Comparison of ENCODE assay signal across 8 cellular contexts in the genomic region with DNA sequence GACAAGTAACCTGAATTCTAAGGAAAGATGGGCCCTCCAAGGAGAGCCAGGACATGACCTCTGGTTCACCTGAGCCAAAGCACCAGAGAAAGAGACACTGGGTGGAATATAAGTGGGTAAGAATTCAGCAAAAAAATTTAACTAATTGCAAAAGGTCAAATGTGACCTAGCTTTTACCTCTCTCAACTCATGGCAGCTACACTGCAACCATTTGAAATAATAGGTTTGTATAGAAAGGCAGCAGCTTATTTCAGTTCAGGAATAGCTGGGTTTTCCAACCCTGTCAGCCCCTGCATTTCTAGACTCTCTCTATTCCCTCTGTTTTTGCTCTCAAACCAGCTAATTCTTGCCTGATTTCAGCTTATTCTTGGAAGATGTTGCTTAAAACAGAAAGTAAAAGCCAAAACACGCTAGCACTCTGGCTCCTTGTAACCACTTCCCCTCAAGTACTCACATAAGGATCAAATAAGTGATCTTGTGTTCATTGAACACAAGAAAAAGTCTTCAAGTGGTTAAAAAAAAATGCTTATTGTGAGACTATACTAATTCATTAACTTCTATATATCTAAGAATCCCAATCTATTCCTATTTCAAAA.
DNase-seq lines count a peak whose midpoint lies in the region; ATAC-seq, FAIRE-seq and TF ChIP-seq lines count a peak whose summit lies in the region.

No MANE protein-coding gene starts in this region.

- H3K79me2 ChIP-seq in smooth muscle cell (ENCODE audit: low read depth) = no peaks in the 10 kb centered on the region

- no peaks in the 10 kb centered on the region for H4K20me1 ChIP-seq in BLaER1 treated with 17β-estradiol and CSF1 and Interleukin-3, amounts not matched to agents 10 nM and 100 nM
- H4K20me1 ChIP-seq in smooth muscle cell (ENCODE audit: low read depth) = no peaks in the 10 kb centered on the region

- H3K27ac ChIP-seq in BLaER1 treated with 17β-estradiol and CSF1 and Interleukin-3, amounts not matched to agents 10 nM and 100 nM = peak overlapping the region; percentile 34 to 75 (median 61); a peak in 21 of 22 replicates
- H3K27ac ChIP-seq in small intestine (ENCODE audit: low read depth in 1 of 2, low read length in 1 of 2) (peak overlapping the region in 1 of 2 donors; percentile 55), smooth muscle cell (ENCODE audit: low read depth) (no peak overlapping the region)

- H3K4me1 Mint-ChIP-seq in activated T-helper 17 cell treated with anti-CD3 and anti-CD28 coated beads, Interleukin-2, amount 50 U/mL, for 72 hours = peaks cover 13% of the 10 kb centered on the region

- DNase-seq in small intestine = peak; percentile 16
- DNase-seq in smooth muscle cell (lab: John Stamatoyannopoulos, UW; ENCODE audit: unreplicated experiment) = no peak
- DNase-seq in NCI-H1092 (lab: John Stamatoyannopoulos, UW) = no peak
- DNase-seq in HT-29 (ENCODE audit: low spot score) = no peak

- ATAC-seq in GM19324 (IDR thresholded peaks at IDR 0.05; ENCODE audit: low FRiP score, unreplicated experiment) (peak; percentile 74), HG03196 (IDR thresholded peaks at IDR 0.05; ENCODE audit: unreplicated experiment) (peak; percentile 78)
- peak; percentile 70 for ATAC-seq in activated T-helper 17 cell treated with anti-CD3 and anti-CD28 coated beads, Interleukin-2, amount 50 U/mL, for 72 hours (replicated peaks)

- no peaks in the 10 kb centered on the region for H3K27me3 ChIP-seq in BLaER1 treated with 17β-estradiol and CSF1 and Interleukin-3, amounts not matched to agents 10 nM and 100 nM
- no peaks in the 10 kb centered on the region for H3K27me3 ChIP-seq in small intestine (ENCODE audit: control insufficient read depth in 2 of 2, insufficient read depth in 2 of 2, low read length in 2 of 2)
- no peaks in the 10 kb centered on the region for H3K27me3 ChIP-seq in smooth muscle cell (ENCODE audit: low read depth)

- FAIRE-seq in small intestine (lab: Jason Lieb, UNC) = no peak

- H3K36me3 ChIP-seq in BLaER1 treated with 17β-estradiol and CSF1 and Interleukin-3, amounts not matched to agents 10 nM and 100 nM = no peaks in the 10 kb centered on the region
- no peaks in the 10 kb centered on the region for H3K36me3 ChIP-seq in small intestine (ENCODE audit: control insufficient read depth in 2 of 2, insufficient read depth in 2 of 2, low read length in 2 of 2)
- no peaks in the 10 kb centered on the region for H3K36me3 ChIP-seq in smooth muscle cell (ENCODE audit: low read depth)

- 24 to 40% (median 28%) methylated on average over 1 of the region's 1 CpG for WGBS in small intestine, 3 donors
- WGBS in smooth muscle cell (ENCODE audit: low lambda C conversion rate) = 79% methylated on average over 1 of the region's 1 CpG

- H3K4me2 ChIP-seq in BLaER1 treated with 17β-estradiol and CSF1 and Interleukin-3, amounts not matched to agents 10 nM and 100 nM = peak overlapping the region; percentile 56 to 94 (median 81)
- no peak overlapping the region for H3K4me2 ChIP-seq in smooth muscle cell

- H3K9ac ChIP-seq in BLaER1 treated with 17β-estradiol and CSF1 and Interleukin-3, amounts not matched to agents 10 nM and 100 nM = peak overlapping the region; percentile 34 to 71 (median 65); a peak in 20 of 22 replicates
- no peak overlapping the region for H3K9ac ChIP-seq in smooth muscle cell (ENCODE audit: low read depth)

- H3F3A ChIP-seq in smooth muscle cell (ENCODE audit: low read depth) = no peaks in the 10 kb centered on the region

- no peaks in the 10 kb centered on the region for H3K27me3 Mint-ChIP-seq in activated T-helper 17 cell treated with anti-CD3 and anti-CD28 coated beads, Interleukin-2, amount 50 U/mL, for 72 hours

- no peak overlapping the region for H2AFZ ChIP-seq in smooth muscle cell (ENCODE audit: low read depth)

- TF ChIP-seq CTCF in smooth muscle cell (IDR thresholded peaks at IDR 0.05; ENCODE audit: borderline replicate concordance, insufficient read depth, poor library complexity, severe bottlenecking) = no peak

- peak overlapping the region; percentile 89 for H3K27ac Mint-ChIP-seq in activated T-helper 17 cell treated with anti-CD3 and anti-CD28 coated beads, Interleukin-2, amount 50 U/mL, for 72 hours

- H3K9me3 ChIP-seq in BLaER1 treated with 17β-estradiol and CSF1 and Interleukin-3, amounts not matched to agents 10 nM and 100 nM (replicated peaks in 1 of 11) = no peaks in the 10 kb centered on the region
- H3K9me3 ChIP-seq in small intestine (ENCODE audit: control insufficient read depth, low read depth) = no peaks in the 10 kb centered on the region
- no peaks in the 10 kb centered on the region for H3K9me3 ChIP-seq in smooth muscle cell (replicated peaks; ENCODE audit: low read depth)

- H3K4me3 Mint-ChIP-seq in activated T-helper 17 cell treated with anti-CD3 and anti-CD28 coated beads, Interleukin-2, amount 50 U/mL, for 72 hours = peak overlapping the region; percentile 78

- H3K36me3 Mint-ChIP-seq in activated T-helper 17 cell treated with anti-CD3 and anti-CD28 coated beads, Interleukin-2, amount 50 U/mL, for 72 hours (ENCODE audit: low read depth) = no peaks in the 10 kb centered on the region

- H3K4me1 ChIP-seq in BLaER1 treated with 17β-estradiol and CSF1 and Interleukin-3, amounts not matched to agents 10 nM and 100 nM = peaks cover 16 to 31% (median 20%) of the 10 kb centered on the region in 10 experiments
- H3K4me1 ChIP-seq in small intestine (ENCODE audit: control insufficient read depth in 2 of 2, insufficient read depth in 1 of 2, low read depth in 1 of 2, low read length in 1 of 2) = no peaks in the 10 kb centered on the region
- no peaks in the 10 kb centered on the region for H3K4me1 ChIP-seq in smooth muscle cell (ENCODE audit: low read depth)

- no peaks in the 10 kb centered on the region for H3K9me3 Mint-ChIP-seq in activated T-helper 17 cell treated with anti-CD3 and anti-CD28 coated beads, Interleukin-2, amount 50 U/mL, for 72 hours

- H3K4me3 ChIP-seq in BLaER1 treated with 17β-estradiol and CSF1 and Interleukin-3, amounts not matched to agents 10 nM and 100 nM = peak overlapping the region; percentile 1 to 59 (median 36); a peak in 13 of 20 replicates
- H3K4me3 ChIP-seq in small intestine (ENCODE audit: low read depth in 1 of 2, low read length in 2 of 2) = no peak overlapping the region
- H3K4me3 ChIP-seq in smooth muscle cell = no peak overlapping the region

Comparison
In these comparisons a context has a peak if more than half of its experiments do, and no peak if none do; other contexts are left out.
1. H3K4me3 ChIP-seq: peak in BLaER1 treated with 17β-estradiol and CSF1 and Interleukin-3, amounts not matched to agents 10 nM and 100 nM (10 of 10); none in small intestine (0 of 2) and smooth muscle cell (single experiment).
2. Peak in every context shown above with its lines, with median percentiles within 50 percentile points of each other: ATAC-seq.